8 cellular contexts compared by ENCODE assay signal in the genomic region with DNA sequence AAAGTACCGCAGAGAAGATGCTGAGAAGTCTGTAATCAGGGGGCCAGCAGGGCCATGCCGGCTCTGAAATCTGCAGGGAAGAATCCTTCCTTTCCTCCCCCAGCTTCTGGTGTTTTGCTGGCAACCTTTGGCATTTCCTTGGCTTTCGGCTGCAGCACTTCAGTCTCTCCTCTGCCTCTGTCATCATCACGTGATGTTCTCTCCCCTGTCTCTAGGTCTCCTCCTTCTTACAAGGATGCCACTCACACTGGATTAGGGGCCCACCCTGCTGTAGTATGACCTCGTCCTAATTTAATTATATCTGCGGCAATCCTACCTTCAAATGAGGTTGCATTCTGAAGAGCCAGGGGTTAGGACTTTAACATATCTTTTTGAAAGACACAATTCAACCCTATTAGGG.
"Had no signal": no experiment of that assay in that cellular context is flagged by ENCODE, and none has a peak within 500 bp of the region (broad histone marks: within the 10 kb centered on the region; RNA-seq: fewer than 3 reads in every experiment).

No MANE protein-coding gene starts in this region.

- H3K4me3 ChIP-seq: GM23248 had no signal

- H3K4me1 Mint-ChIP-seq: H9 had no signal

- FAIRE-seq: H1, H54, HTR-8/SVneo had no signal

- H3K27ac ChIP-seq: GM23248 had no signal

- H3K9ac ChIP-seq: GM23248 had no signal

- H2AFZ ChIP-seq: GM23248 had no signal

- H3K9me3 Mint-ChIP-seq: IgD-negative memory B cell had no signal

- H3K4me3 Mint-ChIP-seq: H9, IgD-negative memory B cell had no signal

- H3K36me3 Mint-ChIP-seq: IgD-negative memory B cell had no signal

- DNase-seq: GM23248, H9, HCEC 1CT, KG1 had no signal
